11 cellular contexts compared by ENCODE assay signal in the genomic region with DNA sequence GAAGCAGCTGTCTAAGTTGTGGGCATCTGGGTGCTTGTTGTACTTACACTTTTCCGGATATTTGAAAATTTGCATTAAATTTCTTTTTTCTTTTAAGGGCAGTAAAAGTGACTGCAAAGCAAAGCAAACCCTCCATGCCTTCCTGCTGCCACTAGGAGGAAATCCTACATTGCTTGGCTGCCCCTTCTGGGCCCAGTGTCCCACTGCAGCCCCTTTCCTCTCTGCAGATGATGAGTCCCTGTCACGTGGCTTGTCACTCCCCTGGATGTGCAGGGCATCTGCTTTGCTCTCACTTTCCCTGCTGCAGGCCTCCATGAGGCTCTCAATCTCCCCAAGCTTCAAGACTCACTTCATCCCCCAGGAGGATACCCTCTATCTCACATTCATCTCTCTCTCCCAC. TPM values are rescaled to one million over a fixed set of nuclear protein-coding genes. Genes with fewer than 3 reads are reported as not detected.
DNase-seq lines count a peak whose midpoint lies in the region; ATAC-seq, FAIRE-seq and TF ChIP-seq lines count a peak whose summit lies in the region.
"Had no signal": no experiment of that assay in that cellular context is flagged by ENCODE, and none has a peak within 500 bp of the region (broad histone marks: within the 10 kb centered on the region; RNA-seq: fewer than 3 reads in every experiment).

No MANE protein-coding gene starts in this region.

- H3K4me3 Mint-ChIP-seq in immature natural killer cell: no peak overlapping the region
- H3K4me3 Mint-ChIP-seq: activated naive CD4-positive, alpha-beta T cell treated with anti-CD3 and anti-CD28 coated beads, Interleukin-2, amount 10 ng/mL, durations not matched to agents 7 days and 5 days; CD4-positive, CD25-positive, alpha-beta regulatory T cell had no signal

- peak; percentile 78 for FAIRE-seq in HepG2 (lab: Jason Lieb, UNC)

- no peak for TF ChIP-seq RAD21 in HepG2 (CRISPR knock-in tag; IDR thresholded peaks at IDR 0.05)

- peaks cover 0 to 4% (median 2%) of the 10 kb centered on the region in 3 donors for H3K27me3 Mint-ChIP-seq in immature natural killer cell (ENCODE audit: low read depth in 3 of 3)
- H3K27me3 Mint-ChIP-seq: activated naive CD4-positive, alpha-beta T cell treated with anti-CD3 and anti-CD28 coated beads, Interleukin-2, amount 10 ng/mL, durations not matched to agents 7 days and 5 days; CD4-positive, CD25-positive, alpha-beta regulatory T cell had no signal

- H2AFZ ChIP-seq in HepG2 (ENCODE audit: low read length) (no peak overlapping the region), fibroblast of lung (ENCODE audit: low read length) (no peak overlapping the region)

- H3K4me1 ChIP-seq in HepG2 (ENCODE audit: insufficient read depth, low read length) (no peaks in the 10 kb centered on the region), right lobe of liver (no peaks in the 10 kb centered on the region), fibroblast of lung (ENCODE audit: control insufficient read depth, extremely low read depth, insufficient read depth, low read length) (no peaks in the 10 kb centered on the region), lower lobe of right lung (no peaks in the 10 kb centered on the region)

- H3K79me2 ChIP-seq in HepG2 (ENCODE audit: insufficient read depth, low read length) (no peaks in the 10 kb centered on the region), fibroblast of lung (ENCODE audit: control insufficient read depth, insufficient read depth, low read length) (no peaks in the 10 kb centered on the region)

- no peaks in the 10 kb centered on the region for H3K4me1 Mint-ChIP-seq in immature natural killer cell
- H3K4me1 Mint-ChIP-seq: activated naive CD4-positive, alpha-beta T cell treated with anti-CD3 and anti-CD28 coated beads, Interleukin-2, amount 10 ng/mL, durations not matched to agents 7 days and 5 days; CD4-positive, CD25-positive, alpha-beta regulatory T cell had no signal

- POLR2A ChIA-PET in HepG2 (lab: Yijun Ruan, JAX): interaction anchor here (0.8 kb wide), 1 partner anchor 13 kb away, joined by 3 read pairs; a partner anchor contains a TSS

- H3K36me3 ChIP-seq in HepG2 (replicated peaks in 1 of 2; ENCODE audit: control insufficient read depth in 1 of 2, insufficient read depth in 2 of 2, low read length in 2 of 2) (no peaks in the 10 kb centered on the region), right lobe of liver (no peaks in the 10 kb centered on the region), fibroblast of lung (ENCODE audit: control insufficient read depth, insufficient read depth, low read length) (no peaks in the 10 kb centered on the region), lower lobe of right lung (peaks cover 9% of the 10 kb centered on the region)

- no peak for TF ChIP-seq POLR2A in HepG2 (IDR thresholded peaks at IDR 0.05; ENCODE audit: insufficient read depth in 1 of 2, low read depth in 2 of 2, low read length in 2 of 2)
- no peak for TF ChIP-seq POLR2A in right lobe of liver (IDR thresholded peaks at IDR 0.05)

- H3K36me3 Mint-ChIP-seq in immature natural killer cell: peaks cover 0 to 4% (median 0%) of the 10 kb centered on the region in 3 donors
- H3K36me3 Mint-ChIP-seq: activated naive CD4-positive, alpha-beta T cell treated with anti-CD3 and anti-CD28 coated beads, Interleukin-2, amount 10 ng/mL, durations not matched to agents 7 days and 5 days had no signal

- TF ChIP-seq CTCF in HepG2 (CRISPR knock-in tag; IDR thresholded peaks at IDR 0.05) (no peak), right lobe of liver (IDR thresholded peaks at IDR 0.05) (no peak), fibroblast of lung (conservative IDR thresholded peaks at IDR 0.05 in 1 of 2, IDR thresholded peaks at IDR 0.05 in 1 of 2; ENCODE audit: low read depth in 1 of 2, low read length in 2 of 2) (no peak), lower lobe of right lung (IDR thresholded peaks at IDR 0.05) (no peak)

- BruUV-seq in HepG2 (replicated peaks; lab: Mats Ljungman, UMichigan): no TSS peak

- H4K20me1 ChIP-seq in HepG2 (ENCODE audit: insufficient read depth, low read length): no peaks in the 10 kb centered on the region
- no peaks in the 10 kb centered on the region for H4K20me1 ChIP-seq in fibroblast of lung (ENCODE audit: control insufficient read depth, extremely low read depth, insufficient read depth, low read length)

- H3K27me3 ChIP-seq in HepG2 (ENCODE audit: control insufficient read depth in 1 of 2, insufficient read depth in 2 of 2, low read length in 2 of 2) (no peaks in the 10 kb centered on the region), right lobe of liver (no peaks in the 10 kb centered on the region), fibroblast of lung (ENCODE audit: control insufficient read depth, insufficient read depth, low read length) (no peaks in the 10 kb centered on the region), lower lobe of right lung (ENCODE audit: low read depth) (no peaks in the 10 kb centered on the region)

- TF ChIP-seq EP300 in HepG2 (IDR thresholded peaks at IDR 0.05; ENCODE audit: low read depth in 2 of 2, low read length in 2 of 2) (no peak), HepG2 (CRISPR knock-in tag; IDR thresholded peaks at IDR 0.05; ENCODE audit: borderline replicate concordance) (no peak)

- CTCF ChIA-PET in HepG2 (lab: Yijun Ruan, JAX; ENCODE audit: low intra/inter-chr PET ratio, low total read pairs): no interaction called here

- DNase-seq in HepG2 (ENCODE audit: low spot score) (peak; percentile 27), right lobe of liver (no peak), OCI-M1 (lab: John Stamatoyannopoulos, UW) (peak; percentile 24), fibroblast of lung (ENCODE audit: low read depth in 2 of 2) (peak; percentile 6), lower lobe of right lung (no peak), immature natural killer cell (no peak)
- DNase-seq in activated naive CD4-positive, alpha-beta T cell (lab: John Stamatoyannopoulos, UW): no peak
- DNase-seq in stimulated activated naive CD4-positive, alpha-beta T cell (lab: John Stamatoyannopoulos, UW): no peak
- DNase-seq: activated naive CD4-positive, alpha-beta T cell treated with anti-CD3 and anti-CD28 coated beads, Interleukin-2, amount 10 ng/mL, durations not matched to agents 7 days and 5 days; CD4-positive, CD25-positive, alpha-beta regulatory T cell; NCI-H2081 had no signal

- H3K4me3 ChIP-seq in HepG2 (replicated peaks in 1 of 3; ENCODE audit: insufficient read depth in 1 of 3, low read depth in 2 of 3, low read length in 3 of 3) (no peak overlapping the region), right lobe of liver (no peak overlapping the region), fibroblast of lung (replicated peaks in 1 of 4; ENCODE audit: control extremely low read depth in 1 of 4, insufficient read depth in 1 of 4, low read depth in 3 of 4, low read length in 4 of 4) (no peak overlapping the region), lower lobe of right lung (no peak overlapping the region)

- H3K9me3 ChIP-seq in HepG2 (ENCODE audit: low read length) (no peaks in the 10 kb centered on the region), right lobe of liver (no peaks in the 10 kb centered on the region), fibroblast of lung (ENCODE audit: control insufficient read depth, insufficient read depth, low read depth, low read length) (no peaks in the 10 kb centered on the region), lower lobe of right lung (no peaks in the 10 kb centered on the region)

- in situ Hi-C loops in HepG2 (cut with HindIII; ENCODE audit: extremely low pct_ligation_motif_present, low pct_unique_long_range_greater_than_20kb): no loop called here

- H3K9ac ChIP-seq in HepG2 (ENCODE audit: insufficient read depth, low read depth, low read length): no peak overlapping the region
- H3K9ac ChIP-seq in fibroblast of lung (ENCODE audit: insufficient read depth, low read length): no peak overlapping the region

- H3K27ac Mint-ChIP-seq in immature natural killer cell: no peak overlapping the region
- H3K27ac Mint-ChIP-seq: activated naive CD4-positive, alpha-beta T cell treated with anti-CD3 and anti-CD28 coated beads, Interleukin-2, amount 10 ng/mL, durations not matched to agents 7 days and 5 days; CD4-positive, CD25-positive, alpha-beta regulatory T cell had no signal

- peak; percentile 93 for ATAC-seq in HepG2
- no peak for ATAC-seq in right lobe of liver
- no peak for ATAC-seq in lower lobe of right lung

- intact Hi-C loops in HepG2 (cut with micrococcal nuclease; ENCODE audit: unreplicated experiment) (no loop called here), right lobe of liver (cut with DNase I) (no loop called here), lower lobe of right lung (cut with DNase I) (no loop called here)

- H3K4me2 ChIP-seq in HepG2 (ENCODE audit: low read depth, low read length) (no peak overlapping the region), fibroblast of lung (ENCODE audit: extremely low read depth, insufficient read depth, low read length) (no peak overlapping the region)

- no peaks in the 10 kb centered on the region for H3K9me3 Mint-ChIP-seq in immature natural killer cell
- H3K9me3 Mint-ChIP-seq: activated naive CD4-positive, alpha-beta T cell treated with anti-CD3 and anti-CD28 coated beads, Interleukin-2, amount 10 ng/mL, durations not matched to agents 7 days and 5 days; CD4-positive, CD25-positive, alpha-beta regulatory T cell had no signal

- H3K27ac ChIP-seq in HepG2 (ENCODE audit: extremely low read length, insufficient read depth, low read length) (no peak overlapping the region), right lobe of liver (no peak overlapping the region), fibroblast of lung (ENCODE audit: insufficient read depth, low read length) (no peak overlapping the region), lower lobe of right lung (no peak overlapping the region)

- 36% methylated on average over 2 of the region's 2 CpGs for WGBS in HepG2 (ENCODE audit: low lambda C conversion rate)
- WGBS in right lobe of liver (ENCODE audit: insufficient coverage, low coverage, low lambda C conversion rate, missing lambda C conversion rate): 45% methylated on average over 2 of the region's 2 CpGs

RNA-seq across cellular contexts. Expression of a gene that starts 12.7 kb away (rescaled TPM):
- total RNA-seq in HepG2 (2016; rRNA removed; fragmentation: Illumina TruSeq; extraction: Trizol) (31.6 and 35.5 TPM in 2 replicates), right lobe of liver (10 to 100 TPM; 10.6 to 19.9 (median 15.7) TPM), fibroblast of lung (11.8 and 15.2 TPM in 2 replicates), lower lobe of right lung (38.5 TPM)
- 6.4 and 7.6 TPM in 2 replicates for total RNA-seq in HepG2 (2016; cell fraction: cytosol; rRNA removed; fragmentation: Illumina TruSeq; extraction: Trizol; ENCODE audit: low read depth)
- 29.7 and 37.6 TPM in 2 replicates for total RNA-seq in HepG2 (2016; cell fraction: insoluble cytoplasmic fraction; rRNA removed; fragmentation: Illumina TruSeq; extraction: Trizol)
- total RNA-seq in HepG2 (2016; cell fraction: membrane; rRNA removed; fragmentation: Illumina TruSeq; extraction: Trizol): 15.9 and 18.8 TPM in 2 replicates
- total RNA-seq in HepG2 (2016; cell fraction: nucleus; rRNA removed; fragmentation: Illumina TruSeq; extraction: Trizol): 15.9 and 16.1 TPM in 2 replicates
- polyA plus RNA-seq in HepG2 (2011; rRNA removed) (9.5 and 10.9 TPM in 2 replicates), fibroblast of lung (25.8 and 29.9 TPM in 2 replicates), immature natural killer cell (10 to 100 TPM; 51.7 to 71.5 (median 64.2) TPM)
- 10.1 and 10.6 TPM in 2 replicates for polyA plus RNA-seq in HepG2 (2011; cell fraction: cytosol; rRNA removed)
- 7.3 and 7.7 TPM in 2 replicates for polyA plus RNA-seq in HepG2 (2011; cell fraction: nucleus; rRNA removed)
- 15.9 and 23.8 TPM in 2 replicates for polyA plus RNA-seq in HepG2 (2012)
- 8.3 TPM in 2 replicates for polyA plus RNA-seq in HepG2 (2016; cell fraction: cytosol; fragmentation: Illumina TruSeq; extraction: Trizol; ENCODE audit: low read depth)
- polyA plus RNA-seq in HepG2 (2016; cell fraction: insoluble cytoplasmic fraction; fragmentation: Illumina TruSeq; extraction: Trizol; ENCODE audit: low read depth): 40.4 and 41.1 TPM in 2 replicates
- polyA plus RNA-seq in HepG2 (2016; cell fraction: membrane; fragmentation: Illumina TruSeq; extraction: Trizol; ENCODE audit: low read depth): 16.0 and 17.7 TPM in 2 replicates
- 34.8 and 35.1 TPM in 2 replicates for polyA plus RNA-seq in HepG2 (2016; cell fraction: nucleus; fragmentation: Illumina TruSeq; extraction: Trizol; ENCODE audit: insufficient read depth, low read depth)
- 3.3 and 9.7 TPM in 2 replicates for polyA minus RNA-seq in HepG2 (2011; rRNA and poly(A)+ RNA removed; ENCODE audit: low replicate concordance)
- 3.2 and 4.5 TPM in 2 replicates for polyA minus RNA-seq in HepG2 (2011; cell fraction: cytosol; rRNA and poly(A)+ RNA removed)
- polyA minus RNA-seq in HepG2 (2011; cell fraction: nucleus; rRNA and poly(A)+ RNA removed): 3.2 and 3.7 TPM in 2 replicates
- 39.4 and 48.3 TPM in 2 replicates for polyA plus RNA-seq in fibroblast of lung (2012)
- polyA minus RNA-seq in fibroblast of lung (ENCODE audit: low replicate concordance): 6.6 and 7.1 TPM in 2 replicates

RNA-seq across cellular contexts. Expression of a gene that starts 43.1 kb away (rescaled TPM):
- total RNA-seq in HepG2 (2016; rRNA removed; fragmentation: Illumina TruSeq; extraction: Trizol): 0.59 and 0.62 TPM in 2 replicates
- total RNA-seq in HepG2 (2016; cell fraction: cytosol; rRNA removed; fragmentation: Illumina TruSeq; extraction: Trizol; ENCODE audit: low read depth): 0.10 and 0.18 TPM in 2 replicates
- 0.49 and 0.61 TPM in 2 replicates for total RNA-seq in HepG2 (2016; cell fraction: insoluble cytoplasmic fraction; rRNA removed; fragmentation: Illumina TruSeq; extraction: Trizol)
- 0.56 and 0.59 TPM in 2 replicates for total RNA-seq in HepG2 (2016; cell fraction: membrane; rRNA removed; fragmentation: Illumina TruSeq; extraction: Trizol)
- 0.44 and 0.65 TPM in 2 replicates for total RNA-seq in HepG2 (2016; cell fraction: nucleus; rRNA removed; fragmentation: Illumina TruSeq; extraction: Trizol)
- 0.36 and 0.42 TPM in 2 replicates for polyA plus RNA-seq in HepG2 (2011; rRNA removed)
- 0.23 and 0.25 TPM in 2 replicates for polyA plus RNA-seq in HepG2 (2011; cell fraction: cytosol; rRNA removed)
- 1.3 and 1.4 TPM in 2 replicates for polyA plus RNA-seq in HepG2 (2011; cell fraction: nucleus; rRNA removed)
- 1.4 TPM in 2 replicates for polyA plus RNA-seq in HepG2 (2012)
- 0.10 and 0.20 TPM in 2 replicates for polyA plus RNA-seq in HepG2 (2016; cell fraction: cytosol; fragmentation: Illumina TruSeq; extraction: Trizol; ENCODE audit: low read depth)
- 1.1 and 1.4 TPM in 2 replicates for polyA plus RNA-seq in HepG2 (2016; cell fraction: insoluble cytoplasmic fraction; fragmentation: Illumina TruSeq; extraction: Trizol; ENCODE audit: low read depth)
- polyA plus RNA-seq in HepG2 (2016; cell fraction: membrane; fragmentation: Illumina TruSeq; extraction: Trizol; ENCODE audit: low read depth): 0.59 and 0.68 TPM in 2 replicates
- 2.4 and 2.6 TPM in 2 replicates for polyA plus RNA-seq in HepG2 (2016; cell fraction: nucleus; fragmentation: Illumina TruSeq; extraction: Trizol; ENCODE audit: insufficient read depth, low read depth)
- polyA minus RNA-seq in HepG2 (2011; rRNA and poly(A)+ RNA removed; ENCODE audit: low replicate concordance): 0.40 and 2.0 TPM in 2 replicates
- 0.26 and 0.69 TPM in 2 replicates for polyA minus RNA-seq in HepG2 (2011; cell fraction: cytosol; rRNA and poly(A)+ RNA removed)
- polyA minus RNA-seq in HepG2 (2011; cell fraction: nucleus; rRNA and poly(A)+ RNA removed): 0.37 and 0.39 TPM in 2 replicates
- total RNA-seq in right lobe of liver: 1 to 10 TPM in 1 of 6 experiments, under 1 TPM in 5; 0.51 to 1.4 (median 0.77) TPM
- total RNA-seq in fibroblast of lung: 3.3 and 4.5 TPM in 2 replicates
- 4.3 and 7.5 TPM in 2 replicates for polyA plus RNA-seq in fibroblast of lung
- 8.2 and 10.8 TPM in 2 replicates for polyA plus RNA-seq in fibroblast of lung (2012)
- 19.2 and 26.1 TPM in 2 replicates for polyA minus RNA-seq in fibroblast of lung (ENCODE audit: low replicate concordance)
- total RNA-seq in lower lobe of right lung: 3.2 TPM
- polyA plus RNA-seq in immature natural killer cell: under 1 TPM; 0.21 to 0.71 (median 0.36) TPM
- total RNA-seq: CD4-positive, CD25-positive, alpha-beta regulatory T cell had no signal

Comparison
In these comparisons a context has a peak if more than half of its experiments do, and no peak if none do; other contexts are left out.
1. DNase-seq: peak in HepG2 (single experiment), OCI-M1 (single experiment) and fibroblast of lung (2 of 2); none in right lobe of liver (0 of 3), activated naive CD4-positive, alpha-beta T cell (0 of 4), lower lobe of right lung (single experiment), immature natural killer cell (0 of 3) and stimulated activated naive CD4-positive, alpha-beta T cell (0 of 6).